In the genomic region with DNA sequence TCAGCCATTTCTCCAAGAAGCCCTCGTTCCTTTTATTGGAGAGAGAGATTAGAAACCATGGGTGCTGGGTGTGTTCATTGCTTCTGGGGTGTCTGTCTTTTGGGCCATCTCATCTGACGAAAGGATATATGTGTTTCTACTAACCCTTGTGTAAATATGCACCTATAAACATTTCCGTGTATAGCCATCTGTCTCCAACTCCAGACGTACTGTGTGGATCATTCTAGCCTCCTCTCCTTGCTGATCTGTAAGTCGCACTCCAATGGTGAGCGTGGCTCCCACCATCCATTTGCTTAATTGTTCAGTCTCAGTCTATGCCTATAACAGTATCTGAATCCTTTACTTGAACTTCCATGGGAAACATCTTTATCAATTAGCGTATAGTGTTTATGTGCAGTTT, we compare ENCODE assay signal across 10 cellular contexts. TPM values are rescaled to one million over a fixed set of nuclear protein-coding genes. Genes with fewer than 3 reads are reported as not detected.
DNase-seq lines count a peak whose midpoint lies in the region; ATAC-seq and TF ChIP-seq lines count a peak whose summit lies in the region.
"Had no signal": no experiment of that assay in that cellular context is flagged by ENCODE, and none has a peak within 500 bp of the region (broad histone marks: within the 10 kb centered on the region; RNA-seq: fewer than 3 reads in every experiment).

No MANE protein-coding gene starts in this region.

- peaks cover 16% of the 10 kb centered on the region for H3F3A ChIP-seq in neural progenitor cell (ENCODE audit: low read depth)

- peaks cover 4% of the 10 kb centered on the region for H3K27me3 ChIP-seq in neural progenitor cell

- H3K27ac ChIP-seq in neural progenitor cell = no peak overlapping the region
- H3K27ac ChIP-seq: epithelial cell of prostate had no signal

- POLR2A ChIA-PET in activated CD4-positive, alpha-beta T cell treated with anti-CD3 and anti-CD28 coated beads for 36 hours (lab: Charles Lee) = no interaction called here

- peak overlapping the region; percentile 73 for H3K4me3 ChIP-seq in neural progenitor cell

- H4K20me1 ChIP-seq in neural progenitor cell (ENCODE audit: low read depth) = peaks cover 16% of the 10 kb centered on the region

- H3K27me3 Mint-ChIP-seq in activated CD4-positive, alpha-beta T cell treated with anti-CD3 and anti-CD28 coated beads for 36 hours = no peaks in the 10 kb centered on the region
- no peaks in the 10 kb centered on the region for H3K27me3 Mint-ChIP-seq in IgD-negative memory B cell
- no peaks in the 10 kb centered on the region for H3K27me3 Mint-ChIP-seq in activated naive CD8-positive, alpha-beta T cell treated with anti-CD3 and anti-CD28 coated beads for 36 hours
- H3K27me3 Mint-ChIP-seq in neural progenitor cell (ENCODE audit: insufficient read depth, low read depth) = peaks cover 6% of the 10 kb centered on the region

- no peak overlapping the region for H3K9ac ChIP-seq in neural progenitor cell

- no peaks in the 10 kb centered on the region for H3K36me3 ChIP-seq in neural progenitor cell

- no peak for TF ChIP-seq CTCF in neural progenitor cell (IDR thresholded peaks at IDR 0.05)

- peaks cover 28% of the 10 kb centered on the region for H3K79me2 ChIP-seq in neural progenitor cell (ENCODE audit: low read depth)

- H3K9me3 ChIP-seq in neural progenitor cell (ENCODE audit: low read depth) = no peaks in the 10 kb centered on the region

- no peak for DNase-seq in activated CD4-positive, alpha-beta T cell treated with anti-CD3 and anti-CD28 coated beads for 36 hours
- no peak for DNase-seq in activated CD4-positive, alpha-beta T cell treated with anti-CD3 and anti-CD28 coated beads for 48 hours
- DNase-seq in activated naive CD8-positive, alpha-beta T cell treated with anti-CD3 and anti-CD28 coated beads for 36 hours = no peak
- no peak for DNase-seq in neural progenitor cell (ENCODE audit: low spot score)
- DNase-seq in Kasumi-1 (lab: John Stamatoyannopoulos, UW) = no peak
- no peak for DNase-seq in GM19240 (ENCODE audit: insufficient read length, low spot score)
- DNase-seq: NCI-H1436 had no signal

- no peak overlapping the region for H2AFZ ChIP-seq in neural progenitor cell (replicated peaks)

- intact Hi-C loops in activated CD4-positive, alpha-beta T cell treated with anti-CD3 and anti-CD28 coated beads for 36 hours (cut with DNase I, micrococcal nuclease) = loop anchor here in 1 of 2 experiments (2.0 kb wide), 1 partner anchor 631 kb away; no protein-coding TSS in a partner anchor

- H3K27ac Mint-ChIP-seq in activated CD4-positive, alpha-beta T cell treated with anti-CD3 and anti-CD28 coated beads for 36 hours = no peak overlapping the region
- H3K27ac Mint-ChIP-seq in IgD-negative memory B cell (peak overlapping the region; percentile 21 to 93 (median 53)), neural progenitor cell (no peak overlapping the region)
- H3K27ac Mint-ChIP-seq in activated naive CD8-positive, alpha-beta T cell treated with anti-CD3 and anti-CD28 coated beads for 36 hours = no peak overlapping the region

- H3K4me3 Mint-ChIP-seq in activated CD4-positive, alpha-beta T cell treated with anti-CD3 and anti-CD28 coated beads for 36 hours = peak overlapping the region; percentile 94
- H3K4me3 Mint-ChIP-seq in IgD-negative memory B cell (peak overlapping the region; percentile 25 to 95 (median 82)), neural progenitor cell (peak overlapping the region; percentile 96)
- peak overlapping the region; percentile 90 for H3K4me3 Mint-ChIP-seq in activated naive CD8-positive, alpha-beta T cell treated with anti-CD3 and anti-CD28 coated beads for 36 hours

- CTCF ChIA-PET in activated CD4-positive, alpha-beta T cell treated with anti-CD3 and anti-CD28 coated beads for 36 hours (lab: Charles Lee) = interaction anchor here (0.6 to 1.1 kb wide), 2 partner anchors 70 kb away, joined by 3 read pairs; no protein-coding TSS in a partner anchor

- H3K4me2 ChIP-seq in neural progenitor cell = peak overlapping the region; percentile 95

- H3K4me1 Mint-ChIP-seq in activated CD4-positive, alpha-beta T cell treated with anti-CD3 and anti-CD28 coated beads for 36 hours = peaks cover 23% of the 10 kb centered on the region
- H3K4me1 Mint-ChIP-seq in IgD-negative memory B cell = peaks cover 10 to 25% (median 21%) of the 10 kb centered on the region in 3 donors
- H3K4me1 Mint-ChIP-seq in activated naive CD8-positive, alpha-beta T cell treated with anti-CD3 and anti-CD28 coated beads for 36 hours = peaks cover 29% of the 10 kb centered on the region
- H3K4me1 Mint-ChIP-seq in neural progenitor cell = peaks cover 23% of the 10 kb centered on the region

- no peak for ATAC-seq in activated CD4-positive, alpha-beta T cell treated with anti-CD3 and anti-CD28 coated beads for 36 hours
- no peak for ATAC-seq in HG02970 (IDR thresholded peaks at IDR 0.05; ENCODE audit: low FRiP score, unreplicated experiment)

- no peaks in the 10 kb centered on the region for H3K9me3 Mint-ChIP-seq in activated CD4-positive, alpha-beta T cell treated with anti-CD3 and anti-CD28 coated beads for 36 hours (ENCODE audit: low read depth)
- H3K9me3 Mint-ChIP-seq in IgD-negative memory B cell = peaks cover 0 to 6% (median 5%) of the 10 kb centered on the region in 3 donors
- H3K9me3 Mint-ChIP-seq in activated naive CD8-positive, alpha-beta T cell treated with anti-CD3 and anti-CD28 coated beads for 36 hours = no peaks in the 10 kb centered on the region
- H3K9me3 Mint-ChIP-seq in neural progenitor cell = no peaks in the 10 kb centered on the region

- H3K4me1 ChIP-seq in neural progenitor cell = peaks cover 8% of the 10 kb centered on the region

- peaks cover 28% of the 10 kb centered on the region for H3K36me3 Mint-ChIP-seq in activated CD4-positive, alpha-beta T cell treated with anti-CD3 and anti-CD28 coated beads for 36 hours (ENCODE audit: low read depth)
- peaks cover 7% of the 10 kb centered on the region for H3K36me3 Mint-ChIP-seq in IgD-negative memory B cell
- H3K36me3 Mint-ChIP-seq in activated naive CD8-positive, alpha-beta T cell treated with anti-CD3 and anti-CD28 coated beads for 36 hours = peaks cover 26% of the 10 kb centered on the region
- H3K36me3 Mint-ChIP-seq in neural progenitor cell = peaks cover 17% of the 10 kb centered on the region

RNA-seq across cellular contexts. Expression of a gene that starts 1.8 kb away (rescaled TPM):
- 10 to 100 TPM; 32.2 to 39.1 TPM for total RNA-seq in activated CD4-positive, alpha-beta T cell treated with anti-CD3 and anti-CD28 coated beads for 36 hours
- 17.5 TPM for polyA plus RNA-seq in IgD-negative memory B cell
- 10 to 100 TPM; 53.0 to 54.8 TPM for total RNA-seq in activated naive CD8-positive, alpha-beta T cell treated with anti-CD3 and anti-CD28 coated beads for 36 hours
- 22.9 and 39.4 TPM in 2 replicates for total RNA-seq in neural progenitor cell (ENCODE audit: low replicate concordance)

RNA-seq across cellular contexts. Expression of a gene that starts 47.6 kb away (rescaled TPM):
- total RNA-seq in activated CD4-positive, alpha-beta T cell treated with anti-CD3 and anti-CD28 coated beads for 36 hours = 100 to 1,000 TPM; 150 to 194 TPM
- polyA plus RNA-seq in IgD-negative memory B cell = 222 TPM
- total RNA-seq in activated naive CD8-positive, alpha-beta T cell treated with anti-CD3 and anti-CD28 coated beads for 36 hours = 100 to 1,000 TPM; 230 to 241 TPM
- total RNA-seq in neural progenitor cell (ENCODE audit: low replicate concordance) = 44.3 and 56.4 TPM in 2 replicates

Comparison
In these comparisons a context has a peak if more than half of its experiments do, and no peak if none do; other contexts are left out.
1. H3K27ac Mint-ChIP-seq: peak in IgD-negative memory B cell (3 of 3); none in activated CD4-positive, alpha-beta T cell treated with anti-CD3 and anti-CD28 coated beads for 36 hours (single experiment), activated naive CD8-positive, alpha-beta T cell treated with anti-CD3 and anti-CD28 coated beads for 36 hours (single experiment) and neural progenitor cell (single experiment).
2. Peak in every context shown above with its lines, with median percentiles within 50 percentile points of each other: H3K4me3 Mint-ChIP-seq.